In genomic region chr2:128549646-128550260, GRCh38 we compare ENCODE assay signal across 1 cellular context.
A peak's percentile ranks its signal among the peaks of the same experiment; 100 is the strongest.
TF ChIP-seq lines count a peak whose summit lies in the region.

No MANE protein-coding gene starts in this region.

TF ChIP-seq in HepG2, 621 proteins besides CTCF, POLR2A, EP300 and RAD21 (continued from another document):
- no peak for TF ChIP-seq ZNF512B (CRISPR knock-in tag; IDR thresholded peaks at IDR 0.05; ENCODE audit: borderline replicate concordance)
- TF ChIP-seq POLR2G (IDR thresholded peaks at IDR 0.05; ENCODE audit: low read depth, low read length) = no peak
- peak; percentile 93 for TF ChIP-seq MAFF (IDR thresholded peaks at IDR 0.05; ENCODE audit: low read depth, low read length)
- no peak for TF ChIP-seq PCBP1 (IDR thresholded peaks at IDR 0.05; ENCODE audit: borderline replicate concordance, low read depth, low read length)
- TF ChIP-seq MAFK (conservative IDR thresholded peaks at IDR 0.05 in 1 of 2, IDR thresholded peaks at IDR 0.05 in 1 of 2; ENCODE audit: low read length in 2 of 2) = peak; percentile 95 to 96
